In the genomic region with DNA sequence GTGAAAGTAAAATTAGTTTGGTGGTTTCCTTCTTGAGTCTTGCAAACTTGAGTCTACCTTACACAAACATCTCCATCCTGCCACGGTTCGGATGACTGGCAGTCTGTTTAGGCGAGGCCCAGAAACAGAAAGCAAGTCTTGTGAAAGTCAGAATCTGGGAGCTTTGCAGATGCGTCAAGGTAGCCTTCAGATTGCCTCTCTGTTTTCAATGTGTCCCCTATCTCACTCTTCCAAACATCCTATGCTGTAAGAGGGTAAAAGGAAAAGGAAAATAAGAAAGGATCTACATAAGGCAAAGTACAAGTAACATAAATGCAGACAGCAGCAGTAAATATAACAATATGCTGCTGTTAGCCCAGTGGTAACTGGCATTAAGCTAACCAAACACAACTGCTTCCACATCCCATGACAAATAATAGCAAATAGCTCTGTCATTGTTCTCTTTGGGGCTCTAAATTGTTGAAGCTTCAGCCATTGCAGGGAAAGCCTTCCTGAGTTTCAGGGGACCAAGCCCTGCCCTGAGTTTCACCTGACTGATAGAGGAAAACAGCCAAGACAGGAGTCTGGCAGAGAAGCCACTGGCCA, we compare ENCODE assay signal across 8 cellular contexts. TPM values are rescaled to one million over a fixed set of nuclear protein-coding genes. Genes with fewer than 3 reads are reported as not detected.
DNase-seq lines count a peak whose midpoint lies in the region; ATAC-seq, FAIRE-seq and TF ChIP-seq lines count a peak whose summit lies in the region.

No MANE protein-coding gene starts in this region.

- H3K4me3 ChIP-seq in esophagus squamous epithelium: no peak overlapping the region

- no peak for TF ChIP-seq POLR2A in esophagus squamous epithelium (IDR thresholded peaks at IDR 0.05)

- intact Hi-C loops in esophagus squamous epithelium (cut with DNase I): loop anchor here (10.0 kb wide), 1 partner anchor 109 kb away; no protein-coding TSS in a partner anchor

- peak overlapping the region in 3 of 4 donors; percentile 51 to 64 (median 53) for H3K27ac ChIP-seq in esophagus squamous epithelium

- peak; percentile 2 for DNase-seq in NCI-H146 (lab: John Stamatoyannopoulos, UW)
- DNase-seq in NCI-H146 treated with DMSO at 0.1 percent for 48 hours (lab: John Stamatoyannopoulos, UW; ENCODE audit: unreplicated experiment): no peak
- peak in 2 of 3 experiments; percentile 15 to 23 for DNase-seq in activated CD8-positive, alpha-beta memory T cell treated with anti-CD3 and anti-CD28 coated beads for 48 hours (ENCODE audit: low read depth in 2 of 3, low spot score in 2 of 3)
- DNase-seq in esophagus squamous epithelium (lab: John Stamatoyannopoulos, UW): no peak
- DNase-seq in stimulated activated CD4-positive, alpha-beta T cell treated with anti-CD3 and anti-CD28 coated beads, Interleukin-2, amount 100 ng/mL, for 48 hours: peak; percentile 50 to 51
- no peak for DNase-seq in DMS79 treated with DMSO at 0.1 percent for 48 hours (lab: John Stamatoyannopoulos, UW)
- no peak for DNase-seq in RCC 7860 (ENCODE audit: low spot score)

- H3K4me1 ChIP-seq in esophagus squamous epithelium: peaks cover 11 to 64% (median 20%) of the 10 kb centered on the region in 3 donors

- H3K36me3 ChIP-seq in esophagus squamous epithelium: no peaks in the 10 kb centered on the region

- peak; percentile 75 for ATAC-seq in HG03439 (IDR thresholded peaks at IDR 0.05; ENCODE audit: unreplicated experiment)

- FAIRE-seq in RCC 7860 (lab: Jason Lieb, UNC): no peak

- no peaks in the 10 kb centered on the region for H3K9me3 ChIP-seq in esophagus squamous epithelium

- TF ChIP-seq CTCF in esophagus squamous epithelium (IDR thresholded peaks at IDR 0.05): no peak

- 23 to 39% methylated on average over 4 of the region's 4 CpGs for WGBS in esophagus squamous epithelium, 2 donors

- no peaks in the 10 kb centered on the region for H3K27me3 ChIP-seq in esophagus squamous epithelium

RNA-seq across cellular contexts. Expression of gene C1orf105, which starts 26.2 kb away (rescaled TPM):
- total RNA-seq in esophagus squamous epithelium: not detected

RNA-seq across cellular contexts. Expression of gene PIGC, which starts 49.6 kb away (rescaled TPM):
- 10 to 100 TPM; 10.8 to 23.1 (median 18.1) TPM for total RNA-seq in esophagus squamous epithelium

Comparison
In these comparisons a context has a peak if more than half of its experiments do, and no peak if none do; other contexts are left out.
1. DNase-seq: peak in NCI-H146 (single experiment), activated CD8-positive, alpha-beta memory T cell treated with anti-CD3 and anti-CD28 coated beads for 48 hours (2 of 3) and stimulated activated CD4-positive, alpha-beta T cell treated with anti-CD3 and anti-CD28 coated beads, Interleukin-2, amount 100 ng/mL, for 48 hours (2 of 2); none in NCI-H146 treated with DMSO at 0.1 percent for 48 hours (single experiment), esophagus squamous epithelium (single experiment), DMS79 treated with DMSO at 0.1 percent for 48 hours (single experiment) and RCC 7860 (single experiment).